Comparison of ENCODE assay signal across 9 cellular contexts in genomic region chr2:210994104-210994503, GRCh38.
"Had no signal": no experiment of that assay in that cellular context is flagged by ENCODE, and none has a peak within 500 bp of the region (broad histone marks: within the 10 kb centered on the region; RNA-seq: fewer than 3 reads in every experiment).

No MANE protein-coding gene starts in this region.

- DNase-seq: IMR-90, Karpas-422, KBM-7, KG1 had no signal

- H3K27me3 Mint-ChIP-seq: IgD-negative memory B cell had no signal

- H3K4me3 Mint-ChIP-seq: IgD-negative memory B cell had no signal

- H3K4me1 Mint-ChIP-seq: IgD-negative memory B cell had no signal

- H3K9ac ChIP-seq: KMS-11 had no signal

- H3K36me3 Mint-ChIP-seq: IgD-negative memory B cell had no signal

- FAIRE-seq: HepG2, HTR-8/SVneo had no signal

- H3K4me2 ChIP-seq: KMS-11 had no signal

- H3K27ac Mint-ChIP-seq: IgD-negative memory B cell had no signal

- ATAC-seq: HepG2 had no signal

- H3K27ac ChIP-seq: HL-60, KMS-11 had no signal
